Comparison of ENCODE assay signal across 8 cellular contexts in the genomic region with DNA sequence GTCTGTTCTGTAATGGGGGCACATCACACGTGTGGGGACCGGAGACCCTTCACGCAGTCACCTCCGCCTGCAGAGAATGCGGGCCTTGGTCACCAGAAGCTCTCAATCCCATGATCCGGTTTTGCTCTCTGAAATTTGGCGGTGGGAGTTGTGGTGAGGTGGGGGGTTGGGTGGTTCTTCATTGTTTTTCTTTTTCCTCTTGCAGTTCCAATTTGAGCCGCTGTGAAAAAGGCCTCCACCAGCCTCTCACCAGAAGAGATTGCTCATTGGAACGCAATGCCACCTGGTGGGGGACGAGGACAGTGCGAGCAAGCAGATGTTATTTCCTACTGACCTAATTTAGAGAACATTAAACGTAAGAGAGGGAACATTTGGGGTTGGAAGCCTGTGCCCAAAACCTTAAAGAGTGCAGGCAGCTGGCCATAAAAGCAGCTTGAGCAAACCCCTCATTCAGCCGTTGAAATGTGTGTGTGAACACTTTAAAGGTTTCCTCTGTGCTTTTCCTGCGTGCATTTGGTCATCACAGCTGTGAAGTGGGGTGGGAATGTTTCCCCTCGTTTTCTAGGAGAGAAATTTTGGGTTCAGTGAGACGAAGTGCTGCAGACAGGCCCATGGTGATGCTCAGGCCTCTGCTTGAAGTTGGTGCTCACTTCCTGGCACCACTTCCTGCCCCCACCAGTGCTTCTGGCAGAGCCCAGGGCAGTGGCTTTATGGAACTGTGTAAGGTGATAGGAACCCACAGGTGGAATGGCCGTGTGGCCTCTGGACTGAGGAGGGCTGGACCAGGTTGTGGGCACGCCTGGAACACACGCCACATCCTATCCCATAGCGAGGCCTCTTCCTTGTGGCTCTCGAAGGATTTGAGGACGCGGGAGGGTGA.
DNase-seq lines count a peak whose midpoint lies in the region; ATAC-seq, FAIRE-seq and TF ChIP-seq lines count a peak whose summit lies in the region.

No MANE protein-coding gene starts in this region.

- peak; percentile 93 for FAIRE-seq in bronchial epithelial cell (lab: Jason Lieb, UNC)

- H3K27ac ChIP-seq in ACC112 (ENCODE audit: low read depth, low read length) (no peak overlapping the region), WERI-Rb-1 (peak overlapping the region; percentile 30)

- H3K79me2 ChIP-seq in ACC112 (ENCODE audit: control insufficient read depth, insufficient read depth, low read length, unreplicated experiment) = no peaks in the 10 kb centered on the region

- peak overlapping the region; percentile 34 for H3K4me3 ChIP-seq in ACC112 (ENCODE audit: low read depth, low read length)
- peak overlapping the region; percentile 4; the same call in 1 of the 2 replicates for H3K4me3 ChIP-seq in WERI-Rb-1 (ENCODE audit: low read depth, low read length)
- H3K4me3 ChIP-seq in bronchial epithelial cell (ENCODE audit: low read depth, low read length) = no peak overlapping the region

- H3K27me3 ChIP-seq in ACC112 (ENCODE audit: insufficient read depth, low read length) = no peaks in the 10 kb centered on the region
- H3K27me3 ChIP-seq in WERI-Rb-1 (ENCODE audit: insufficient read depth, low read depth, severe bottlenecking) = no peaks in the 10 kb centered on the region
- H3K27me3 ChIP-seq in bronchial epithelial cell (ENCODE audit: control insufficient read depth, insufficient read depth, low read length) = no peaks in the 10 kb centered on the region

- TF ChIP-seq CTCF in WERI-Rb-1 (IDR thresholded peaks at IDR 0.05; ENCODE audit: low read depth, low read length) = peak; percentile 96
- TF ChIP-seq CTCF in bronchial epithelial cell (IDR thresholded peaks at IDR 0.05; ENCODE audit: insufficient read depth, low read length, severe bottlenecking) = peak; percentile 93

- 0 out of 2 replicates have a peak, but pooled peaks cover 5% of the 10 kb centered on the region for H3K36me3 ChIP-seq in ACC112 (ENCODE audit: insufficient read depth, low read length)
- no peaks in the 10 kb centered on the region for H3K36me3 ChIP-seq in WERI-Rb-1
- peaks cover 4% of the 10 kb centered on the region for H3K36me3 ChIP-seq in bronchial epithelial cell (ENCODE audit: control insufficient read depth, insufficient read depth, low read length)

- peaks cover 4% of the 10 kb centered on the region for H3K4me1 ChIP-seq in ACC112 (ENCODE audit: control insufficient read depth, insufficient read depth, low read length, unreplicated experiment)

- no peaks in the 10 kb centered on the region for H3K9me3 ChIP-seq in WERI-Rb-1 (ENCODE audit: severe bottlenecking)

- DNase-seq in NCI-H2107 (lab: John Stamatoyannopoulos, UW) (peak; percentile 91), WERI-Rb-1 (peak; percentile 93), bronchial epithelial cell (ENCODE audit: low read depth) (peak; percentile 77), iris pigment epithelial cell (ENCODE audit: low read depth) (peak; percentile 90)
- peak; percentile 60 to 73 for DNase-seq in stimulated activated CD4-positive, alpha-beta T cell treated with anti-CD3 and anti-CD28 coated beads, Interleukin-15, amount 100 ng/mL, for 1 hour (ENCODE audit: low read depth in 1 of 2, low spot score in 1 of 2)

- peak; percentile 60 for ATAC-seq in GM18508 (IDR thresholded peaks at IDR 0.05; ENCODE audit: insufficient read depth, unreplicated experiment)
- peak; percentile 80 for ATAC-seq in HG03045 (IDR thresholded peaks at IDR 0.05; ENCODE audit: unreplicated experiment)

- peak overlapping the region; percentile 46 for H2AFZ ChIP-seq in ACC112 (ENCODE audit: low read length, unreplicated experiment)
